ENCODE assay signal across 26 cellular contexts in genomic region chr17:34319087-34319486, GRCh38. TPM values are rescaled to one million over a fixed set of nuclear protein-coding genes. Genes with fewer than 3 reads are reported as not detected.
DNase-seq lines count a peak whose midpoint lies in the region; ATAC-seq, FAIRE-seq and TF ChIP-seq lines count a peak whose summit lies in the region.
"Had no signal": no experiment of that assay in that cellular context is flagged by ENCODE, and none has a peak within 500 bp of the region (broad histone marks: within the 10 kb centered on the region; RNA-seq: fewer than 3 reads in every experiment).

CCL8 (plus strand) TSS chr17:34319435; CDS start chr17:34319502, 67 bp downstream.

- peak; percentile 53 for DNase-seq in CD1c-positive myeloid dendritic cell (ENCODE audit: extremely low spot score)
- no peak for DNase-seq in colonic mucosa
- DNase-seq in left cardiac atrium: no peak
- peak; percentile 4 for DNase-seq in putamen (ENCODE audit: low spot score)
- no peak for DNase-seq in GM19239 (ENCODE audit: insufficient read length, low spot score)
- DNase-seq in SKM-1 (lab: John Stamatoyannopoulos, UW; ENCODE audit: unreplicated experiment): no peak
- no peak for DNase-seq in smooth muscle cell (lab: John Stamatoyannopoulos, UW; ENCODE audit: unreplicated experiment)
- no peak for DNase-seq in NAMALWA (ENCODE audit: low spot score)
- DNase-seq: activated B cell treated with CpG ODN at 0.5 μM for 24 hours; activated gamma-delta T cell; CD8-positive, alpha-beta memory T cell; DMS153; foreskin keratinocyte; mesenchymal stem cell; naive thymus-derived CD4-positive, alpha-beta T cell; occipital lobe; right lobe of liver; T1000; uterus had no signal

- no peaks in the 10 kb centered on the region for H3K36me3 ChIP-seq in colonic mucosa
- H3K36me3 ChIP-seq in smooth muscle cell (ENCODE audit: low read depth): no peaks in the 10 kb centered on the region
- H3K36me3 ChIP-seq: MG63, right lobe of liver, suprapubic skin, uterus had no signal

- H3K4me1 ChIP-seq in colonic mucosa (no peaks in the 10 kb centered on the region), smooth muscle cell (ENCODE audit: low read depth) (no peaks in the 10 kb centered on the region)
- H3K4me1 ChIP-seq: foreskin keratinocyte, right lobe of liver, uterus had no signal

- no peak within 1 kb of the TSS for H3K4me2 ChIP-seq in smooth muscle cell

- ATAC-seq in left cardiac atrium: peak; percentile 50 to 62
- ATAC-seq: foreskin keratinocyte; naive thymus-derived CD4-positive, alpha-beta T cell had no signal

- no peaks in the 10 kb centered on the region for H3K9me3 ChIP-seq in colonic mucosa
- no peaks in the 10 kb centered on the region for H3K9me3 ChIP-seq in smooth muscle cell (replicated peaks; ENCODE audit: low read depth)
- H3K9me3 ChIP-seq: right lobe of liver, suprapubic skin, uterus had no signal

- H3K4me3 ChIP-seq in colonic mucosa (no peak within 1 kb of the TSS), smooth muscle cell (no peak within 1 kb of the TSS)
- H3K4me3 ChIP-seq: MG63, right lobe of liver, suprapubic skin, uterus had no signal

- H3K27me3 ChIP-seq in colonic mucosa (no peaks in the 10 kb centered on the region), smooth muscle cell (ENCODE audit: low read depth) (peaks cover 12% of the 10 kb centered on the region)
- H3K27me3 ChIP-seq: right lobe of liver, suprapubic skin had no signal

- H3F3A ChIP-seq in smooth muscle cell (ENCODE audit: low read depth): no peaks in the 10 kb centered on the region

- intact Hi-C loops in colonic mucosa (cut with DNase I): no loop called here
- intact Hi-C loops in left cardiac atrium (cut with DNase I): no loop called here

- no peaks in the 10 kb centered on the region for H4K20me1 ChIP-seq in smooth muscle cell (ENCODE audit: low read depth)

- H2AFZ ChIP-seq in smooth muscle cell (ENCODE audit: low read depth): no peak within 1 kb of the TSS

- no peaks in the 10 kb centered on the region for H3K79me2 ChIP-seq in smooth muscle cell (ENCODE audit: low read depth)

- FAIRE-seq in GM19239 (lab: Jason Lieb, UNC): no peak
- FAIRE-seq: bronchial epithelial cell, G401.6, H54 had no signal

- 82% methylated on average over 2 of the region's 2 CpGs for WGBS in smooth muscle cell (ENCODE audit: low lambda C conversion rate)

- H3K9ac ChIP-seq in colonic mucosa (ENCODE audit: low read depth in 2 of 2, low read length in 2 of 2) (peak within 1 kb of the TSS in 1 of 2 donors; percentile 54), smooth muscle cell (ENCODE audit: low read depth) (no peak within 1 kb of the TSS)

- TF ChIP-seq CTCF in colonic mucosa (IDR thresholded peaks at IDR 0.05) (no peak), smooth muscle cell (IDR thresholded peaks at IDR 0.05; ENCODE audit: borderline replicate concordance, insufficient read depth, poor library complexity, severe bottlenecking) (no peak)

- H3K27ac ChIP-seq in colonic mucosa (peak within 1 kb of the TSS; percentile 19), smooth muscle cell (ENCODE audit: low read depth) (no peak within 1 kb of the TSS)
- H3K27ac ChIP-seq: foreskin keratinocyte, right lobe of liver, suprapubic skin, uterus had no signal

RNA-seq across cellular contexts. Expression of gene CCL8, which starts in this region (rescaled TPM):
- 1 to 10 TPM in 1 of 2 donors, under 1 TPM in 1; 0.94 to 5.9 TPM for total RNA-seq in colonic mucosa
- 1 to 10 TPM in 1 of 2 donors, under 1 TPM in 1; 0.35 to 1.9 TPM for total RNA-seq in left cardiac atrium
- not detected in 2 replicates for total RNA-seq in smooth muscle cell
- not detected in 2 replicates for polyA plus RNA-seq in smooth muscle cell
- total RNA-seq: activated B cell treated with CpG ODN at 0.5 μM for 24 hours; activated CD8-positive, alpha-beta T cell treated with anti-CD3 and anti-CD28 coated beads for 36 hours; bronchial epithelial cell; CD8-positive, alpha-beta memory T cell; foreskin keratinocyte; kidney epithelial cell; naive thymus-derived CD4-positive, alpha-beta T cell had no signal
- polyA plus RNA-seq: CD8-positive, alpha-beta memory T cell; foreskin keratinocyte; naive thymus-derived CD4-positive, alpha-beta T cell had no signal

Comparison
In these comparisons a context has a peak if more than half of its experiments do, and no peak if none do; other contexts are left out.
1. DNase-seq: peak in CD1c-positive myeloid dendritic cell (single experiment) and putamen (single experiment); none in colonic mucosa (single experiment), left cardiac atrium (single experiment), GM19239 (single experiment), SKM-1 (single experiment), smooth muscle cell (single experiment) and NAMALWA (single experiment).